ENCODE assay signal across 8 cellular contexts in genomic region chr18:9614401-9615279, GRCh38.
DNase-seq lines count a peak whose midpoint lies in the region; ATAC-seq and TF ChIP-seq lines count a peak whose summit lies in the region.

PPP4R1 (minus strand) TSS chr18:9614559; CDS start chr18:9614484, 75 bp downstream.

- peak; percentile 71 for DNase-seq in NCI-H1436 (lab: John Stamatoyannopoulos, UW)
- no peak for DNase-seq in NCI-H1436 treated with DMSO at 0.1 percent for 48 hours (lab: John Stamatoyannopoulos, UW)
- peak; percentile 85 for DNase-seq in NCI-H2227 (lab: John Stamatoyannopoulos, UW; ENCODE audit: unreplicated experiment)
- peak; percentile 63 to 65 for DNase-seq in activated CD4-positive, alpha-beta T cell treated with anti-CD3 and anti-CD28 coated beads for 4 hours
- DNase-seq in choroid plexus epithelial cell (ENCODE audit: low read depth) = peak; percentile 57
- DNase-seq in kidney glomerular epithelial cell (lab: John Stamatoyannopoulos, UW) = peak; percentile 85
- DNase-seq in stimulated activated CD4-positive, alpha-beta T cell treated with anti-CD3 and anti-CD28 coated beads, Interleukin-15, amount 100 ng/mL, for 24 hours = peak; percentile 80

- peak within 1 kb of the TSS; percentile 82 for H3K4me3 ChIP-seq in choroid plexus epithelial cell (ENCODE audit: low read depth, low read length)

- peak; percentile 48 for ATAC-seq in HG02943 (IDR thresholded peaks at IDR 0.05; ENCODE audit: low read depth, unreplicated experiment)

- TF ChIP-seq CTCF in choroid plexus epithelial cell (conservative IDR thresholded peaks at IDR 0.05; ENCODE audit: low read depth, low read length) = no peak
